Comparison of ENCODE assay signal across 8 cellular contexts in genomic region chr14:104754213-104754851, GRCh38. TPM values are rescaled to one million over a fixed set of nuclear protein-coding genes. Genes with fewer than 3 reads are reported as not detected.
A peak's percentile ranks its signal among the peaks of the same experiment; 100 is the strongest.
DNase-seq lines count a peak whose midpoint lies in the region; ATAC-seq, FAIRE-seq and TF ChIP-seq lines count a peak whose summit lies in the region.

No MANE protein-coding gene starts in this region.

- H3K27me3 ChIP-seq in Peyer's patch (no peaks in the 10 kb centered on the region), esophagus (ENCODE audit: control insufficient read depth in 1 of 2, insufficient read depth in 2 of 2, low read length in 2 of 2) (no peaks in the 10 kb centered on the region), pancreas (no peaks in the 10 kb centered on the region)

- FAIRE-seq in pancreas (lab: Jason Lieb, UNC): no peak

- ATAC-seq in pancreas (no peak), HG02610 (IDR thresholded peaks at IDR 0.05; ENCODE audit: unreplicated experiment) (no peak)

- DNase-seq in Calu3 (no peak), Peyer's patch (no peak), pancreas (peak in 2 of 6 donors; percentile 20 to 25), NCI-H1694 treated with DMSO at 0.1 percent for 48 hours (lab: John Stamatoyannopoulos, UW) (no peak), superior temporal gyrus (ENCODE audit: extremely low spot score) (no peak), AG08395 (ENCODE audit: low spot score) (no peak)

- WGBS in esophagus, 2 donors: 44 to 48% methylated on average over 13 of the region's 13 CpGs
- 16% methylated on average over 13 of the region's 13 CpGs for WGBS in pancreas, 2 donors

- TF ChIP-seq POLR2A in Peyer's patch (IDR thresholded peaks at IDR 0.05): no peak

- TSS peak; percentile 40 for BruUV-seq in Calu3 (replicated peaks; lab: Mats Ljungman, UMichigan)

- CTCF ChIA-PET in Calu3 (lab: Charles Lee): no interaction called here

- intact Hi-C loops in Calu3 (cut with micrococcal nuclease; ENCODE audit: unreplicated experiment): no loop called here
- intact Hi-C loops in pancreas (cut with DNase I): no loop called here

- no peaks in the 10 kb centered on the region for H3K27me3 Mint-ChIP-seq in Calu3 (ENCODE audit: unreplicated experiment)

- peak overlapping the region; percentile 84 for H3K27ac Mint-ChIP-seq in Calu3 (ENCODE audit: unreplicated experiment)

- H3K4me1 ChIP-seq in Peyer's patch: peaks cover 0 to 43% (median 16%) of the 10 kb centered on the region in 4 donors
- H3K4me1 ChIP-seq in esophagus (ENCODE audit: control insufficient read depth in 2 of 2, insufficient read depth in 2 of 2, low read length in 1 of 2): peaks cover 0 to 25% of the 10 kb centered on the region in 2 donors
- peaks cover 17 to 30% (median 22%) of the 10 kb centered on the region in 3 donors for H3K4me1 ChIP-seq in pancreas

- H3K36me3 Mint-ChIP-seq in Calu3 (ENCODE audit: insufficient read depth, unreplicated experiment): peaks cover 33% of the 10 kb centered on the region

- H3K4me3 ChIP-seq in Peyer's patch (peak overlapping the region; percentile 89 to 99 (median 94)), esophagus (ENCODE audit: low read depth in 1 of 2, low read length in 2 of 2) (peak overlapping the region; percentile 83 to 97), pancreas (peak overlapping the region; percentile 87 to 99 (median 94))

- H3K27ac ChIP-seq in Peyer's patch (peak overlapping the region in 1 of 4 donors; percentile 80), esophagus (ENCODE audit: low read depth in 2 of 2, low read length in 1 of 2) (no peak overlapping the region), pancreas (peak overlapping the region in 1 of 4 donors; percentile 81)

- TF ChIP-seq CTCF in Calu3 (IDR thresholded peaks at IDR 0.05; ENCODE audit: unreplicated experiment) (no peak), Peyer's patch (IDR thresholded peaks at IDR 0.05) (no peak), pancreas (IDR thresholded peaks at IDR 0.05) (no peak)

- H3K4me3 Mint-ChIP-seq in Calu3 (ENCODE audit: low read depth, unreplicated experiment): peak overlapping the region; percentile 100

- H3K9me3 ChIP-seq in Peyer's patch (no peaks in the 10 kb centered on the region), esophagus (ENCODE audit: control insufficient read depth in 2 of 2, insufficient read depth in 1 of 2, low read depth in 1 of 2, low read length in 1 of 2) (no peaks in the 10 kb centered on the region), pancreas (no peaks in the 10 kb centered on the region)

- H3K9me3 Mint-ChIP-seq in Calu3 (ENCODE audit: low read depth, unreplicated experiment): no peaks in the 10 kb centered on the region

- peaks cover 21% of the 10 kb centered on the region for H3K4me1 Mint-ChIP-seq in Calu3 (ENCODE audit: low read depth, unreplicated experiment)

- peaks cover 0 to 41% (median 0%) of the 10 kb centered on the region in 3 donors for H3K36me3 ChIP-seq in Peyer's patch
- peaks cover 0 to 29% of the 10 kb centered on the region in 2 donors for H3K36me3 ChIP-seq in esophagus (ENCODE audit: control insufficient read depth in 2 of 2, insufficient read depth in 2 of 2, low read length in 1 of 2)
- peaks cover 0 to 8% (median 0%) of the 10 kb centered on the region in 3 donors for H3K36me3 ChIP-seq in pancreas

RNA-seq across cellular contexts. Expression of gene SIVA1, which starts 1.4 kb away (rescaled TPM):
- total RNA-seq in Calu3 (2022) (72.3 and 73.3 TPM in 2 replicates), Peyer's patch (100 to 1,000 TPM in 3 of 4 donors, 10 to 100 TPM in 1; 64.6 to 144 (median 115) TPM), pancreas (10 to 100 TPM; 29.1 to 54.6 (median 38.8) TPM)
- polyA plus RNA-seq in esophagus (100 to 1,000 TPM in 1 of 2 donors, 10 to 100 TPM in 1; 60.5 to 159 TPM), pancreas (100 to 1,000 TPM in 1 of 2 donors, 10 to 100 TPM in 1; 76.3 to 136 TPM)

RNA-seq across cellular contexts. Expression of gene ADSS1, which starts 30.3 kb away (rescaled TPM):
- total RNA-seq in Calu3 (2022) (8.6 and 10.0 TPM in 2 replicates), Peyer's patch (10 to 100 TPM; 11.0 to 18.6 (median 17.1) TPM), pancreas (1 to 10 TPM; 3.5 to 6.4 (median 5.0) TPM)
- polyA plus RNA-seq in esophagus (10 to 100 TPM in 1 of 2 donors, 1 to 10 TPM in 1; 5.8 to 10.2 TPM), pancreas (1 to 10 TPM; 6.7 to 6.8 TPM)

RNA-seq across cellular contexts. Expression of gene AKT1, which starts 41.2 kb away (rescaled TPM):
- 118 and 120 TPM in 2 replicates for total RNA-seq in Calu3 (2022)
- total RNA-seq in Peyer's patch: 100 to 1,000 TPM in 2 of 4 donors, 10 to 100 TPM in 2; 85.6 to 259 (median 111) TPM
- 10 to 100 TPM; 62.6 to 62.9 TPM for polyA plus RNA-seq in esophagus
- total RNA-seq in pancreas: 100 to 1,000 TPM in 1 of 6 donors, 10 to 100 TPM in 5; 70.0 to 102 (median 79.7) TPM
- polyA plus RNA-seq in pancreas: 100 to 1,000 TPM in 1 of 2 donors, 10 to 100 TPM in 1; 84.7 to 106 TPM

RNA-seq across cellular contexts. Expression of gene ZBTB42, which starts 46.6 kb away (rescaled TPM):
- 11.8 and 13.9 TPM in 2 replicates for total RNA-seq in Calu3 (2022)
- 10 to 100 TPM in 2 of 4 donors, 1 to 10 TPM in 2; 2.5 to 14.7 (median 10.9) TPM for total RNA-seq in Peyer's patch
- 1 to 10 TPM; 5.0 TPM for polyA plus RNA-seq in esophagus
- 10 to 100 TPM in 1 of 6 donors, 1 to 10 TPM in 5; 7.8 to 10.8 (median 8.5) TPM for total RNA-seq in pancreas
- 1 to 10 TPM; 4.1 to 7.6 TPM for polyA plus RNA-seq in pancreas
